Comparison of ENCODE assay signal across 1 cellular context in genomic region chr1:63014267-63014666, GRCh38.
TF ChIP-seq lines count a peak whose summit lies in the region.

No MANE protein-coding gene starts in this region.

TF ChIP-seq in HEK293, 187 proteins besides CTCF, POLR2A, EP300 and RAD21 (continued from another document):
- no peak for TF ChIP-seq ZNF16 (tag by site-specific recombination; IDR thresholded peaks at IDR 0.05; ENCODE audit: low read depth)
